8 cellular contexts compared by ENCODE assay signal in the genomic region with DNA sequence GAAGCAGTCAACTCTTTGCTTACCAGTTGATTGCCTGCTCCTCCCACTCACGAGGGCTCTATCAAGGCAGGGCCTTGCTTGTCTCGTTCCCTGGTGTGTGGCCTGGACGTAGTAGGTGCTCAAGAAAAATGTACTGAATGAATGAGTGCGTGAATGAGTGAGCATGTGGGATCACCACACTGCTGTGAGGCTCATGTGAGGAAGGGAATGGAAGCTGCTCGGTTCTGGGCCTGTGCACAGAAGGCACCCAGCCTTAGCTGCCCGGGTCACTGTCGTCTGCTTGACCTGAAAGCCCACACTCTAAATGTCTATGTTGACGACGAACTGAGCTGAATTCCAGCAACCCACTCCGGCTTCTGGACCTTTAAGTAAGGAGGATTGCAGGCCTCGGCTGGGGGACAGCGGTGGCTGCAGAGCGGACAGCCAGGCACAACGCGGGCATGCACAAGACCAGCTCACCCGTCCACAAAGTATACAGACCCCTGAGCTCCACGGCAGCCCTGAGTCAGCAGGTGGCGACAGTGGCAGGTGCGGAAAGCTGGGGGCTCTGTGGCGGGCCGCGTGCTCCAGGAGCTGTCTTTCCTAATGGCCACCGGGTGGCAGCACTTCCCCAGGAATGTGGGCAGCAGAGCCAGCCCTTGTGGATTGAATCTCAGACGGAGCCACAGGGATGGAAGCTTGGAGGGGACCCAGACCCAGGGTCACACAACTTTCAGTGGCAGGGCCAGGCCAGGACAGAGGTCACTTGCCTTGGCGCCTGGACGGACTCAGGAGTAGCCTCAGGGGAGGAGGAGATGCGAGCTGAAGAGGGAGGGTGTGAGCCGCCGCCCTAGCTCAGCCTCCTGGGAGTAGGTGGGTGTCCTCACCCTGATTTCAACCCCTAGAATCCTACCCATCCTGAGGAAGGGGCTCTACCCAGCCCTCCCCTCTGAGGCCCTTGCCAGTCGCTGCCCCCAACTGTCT. TPM values are rescaled to one million over a fixed set of nuclear protein-coding genes. Genes with fewer than 3 reads are reported as not detected.
DNase-seq lines count a peak whose midpoint lies in the region; ATAC-seq and TF ChIP-seq lines count a peak whose summit lies in the region.

No MANE protein-coding gene starts in this region.

- no peaks in the 10 kb centered on the region for H3F3A ChIP-seq in neural cell (ENCODE audit: insufficient read depth, low read length, poor library complexity, severe bottlenecking)

- no peak overlapping the region for H3K27ac Mint-ChIP-seq in stimulated activated naive CD8-positive, alpha-beta T cell treated with anti-CD3 and anti-CD28 coated beads, Interleukin-15, amount 100 ng/mL, for 72 hours

- in situ Hi-C loops in GM13976 (cut with MboI; ENCODE audit: low sequenced_read_pairs, unreplicated experiment) = loop anchor here (10.0 kb wide), 1 partner anchor 523 kb away; the partner anchor contains the start of gene DMC1

- no peak for TF ChIP-seq EP300 in neural cell (conservative IDR thresholded peaks at IDR 0.05; ENCODE audit: poor library complexity, severe bottlenecking)

- H3K4me3 Mint-ChIP-seq in stimulated activated naive CD8-positive, alpha-beta T cell treated with anti-CD3 and anti-CD28 coated beads, Interleukin-15, amount 100 ng/mL, for 72 hours = no peak overlapping the region

- H3K79me2 ChIP-seq in neural cell (replicated peaks; ENCODE audit: insufficient read depth, low read length) = no peaks in the 10 kb centered on the region

- no peak overlapping the region for H3K9ac ChIP-seq in neural cell (ENCODE audit: low read length)

- H3K4me3 ChIP-seq in MG63 (no peak overlapping the region), fibroblast of mammary gland (ENCODE audit: control insufficient read depth, low read depth, low read length) (no peak overlapping the region), neural cell (ENCODE audit: low read length) (no peak overlapping the region)

- no peaks in the 10 kb centered on the region for H3K9me2 ChIP-seq in neural cell (ENCODE audit: insufficient read depth, low read length)

- peaks cover 17% of the 10 kb centered on the region for H3K4me1 Mint-ChIP-seq in stimulated activated naive CD8-positive, alpha-beta T cell treated with anti-CD3 and anti-CD28 coated beads, Interleukin-15, amount 100 ng/mL, for 72 hours

- no peak overlapping the region for H2AFZ ChIP-seq in neural cell (ENCODE audit: low read depth, low read length)

- H3K9me3 Mint-ChIP-seq in stimulated activated naive CD8-positive, alpha-beta T cell treated with anti-CD3 and anti-CD28 coated beads, Interleukin-15, amount 100 ng/mL, for 72 hours = no peaks in the 10 kb centered on the region

- H3K27ac ChIP-seq in neural cell (ENCODE audit: low read length) = no peak overlapping the region

- no peaks in the 10 kb centered on the region for H3K27me3 Mint-ChIP-seq in stimulated activated naive CD8-positive, alpha-beta T cell treated with anti-CD3 and anti-CD28 coated beads, Interleukin-15, amount 100 ng/mL, for 72 hours

- no peaks in the 10 kb centered on the region for H4K20me1 ChIP-seq in neural cell (ENCODE audit: insufficient read depth)

- DNase-seq in GM13976 (ENCODE audit: low spot score) = peak; percentile 95
- DNase-seq in MG63 = peak; percentile 56
- peak; percentile 68 for DNase-seq in RPMI7951 (ENCODE audit: low read depth)
- peak; percentile 56 for DNase-seq in activated T-helper 1 cell treated with Interleukin-2 at 50 U/mL for 16 hours (ENCODE audit: low read depth)
- peak; percentile 63 for DNase-seq in fibroblast of mammary gland (ENCODE audit: low read depth)
- peak; percentile 77 to 81 for DNase-seq in stimulated activated naive CD8-positive, alpha-beta T cell treated with anti-CD3 and anti-CD28 coated beads, Interleukin-15, amount 100 ng/mL, for 72 hours

- peaks cover 5% of the 10 kb centered on the region; the same call in 1 of the 2 replicates for H3K27me3 ChIP-seq in MG63
- H3K27me3 ChIP-seq in neural cell (ENCODE audit: insufficient read depth, low read depth, low read length) = no peaks in the 10 kb centered on the region

- H3K4me2 ChIP-seq in neural cell (ENCODE audit: low read length) = no peak overlapping the region

- H3K9me3 ChIP-seq in MG63 (no peaks in the 10 kb centered on the region), neural cell (ENCODE audit: low read length) (no peaks in the 10 kb centered on the region)

- TF ChIP-seq CTCF in GM13976 (IDR thresholded peaks at IDR 0.05; ENCODE audit: borderline replicate concordance, control extremely low read depth, extremely low read depth, insufficient read depth, missing control alignments) (peak; percentile 83), fibroblast of mammary gland (conservative IDR thresholded peaks at IDR 0.05; ENCODE audit: control insufficient read depth, insufficient read depth, low read depth, low read length) (peak; percentile 59), neural cell (IDR thresholded peaks at IDR 0.05; ENCODE audit: poor library complexity, severe bottlenecking) (peak; percentile 99)

- peak; percentile 82 for ATAC-seq in stimulated activated naive CD8-positive, alpha-beta T cell treated with anti-CD3 and anti-CD28 coated beads, Interleukin-15, amount 100 ng/mL, for 72 hours
- no peak for ATAC-seq in GM19328 (IDR thresholded peaks at IDR 0.05; ENCODE audit: unreplicated experiment)

- H3K36me3 ChIP-seq in MG63 = no peaks in the 10 kb centered on the region
- H3K36me3 ChIP-seq in neural cell (ENCODE audit: insufficient read depth, low read length) = no peaks in the 10 kb centered on the region

- peak; percentile 99 for TF ChIP-seq RAD21 in neural cell (conservative IDR thresholded peaks at IDR 0.05)

TF ChIP-seq in neural cell, 6 proteins besides CTCF, POLR2A, EP300 and RAD21:
- TF ChIP-seq SMC3 (conservative IDR thresholded peaks at IDR 0.05; ENCODE audit: poor library complexity) (peak; percentile 98), POLR2AphosphoS5 (IDR thresholded peaks at IDR 0.05) (no peak), MXI1 (conservative IDR thresholded peaks at IDR 0.05; ENCODE audit: poor library complexity, severe bottlenecking) (peak; percentile 64)
- TF ChIP-seq, protein P1, sequence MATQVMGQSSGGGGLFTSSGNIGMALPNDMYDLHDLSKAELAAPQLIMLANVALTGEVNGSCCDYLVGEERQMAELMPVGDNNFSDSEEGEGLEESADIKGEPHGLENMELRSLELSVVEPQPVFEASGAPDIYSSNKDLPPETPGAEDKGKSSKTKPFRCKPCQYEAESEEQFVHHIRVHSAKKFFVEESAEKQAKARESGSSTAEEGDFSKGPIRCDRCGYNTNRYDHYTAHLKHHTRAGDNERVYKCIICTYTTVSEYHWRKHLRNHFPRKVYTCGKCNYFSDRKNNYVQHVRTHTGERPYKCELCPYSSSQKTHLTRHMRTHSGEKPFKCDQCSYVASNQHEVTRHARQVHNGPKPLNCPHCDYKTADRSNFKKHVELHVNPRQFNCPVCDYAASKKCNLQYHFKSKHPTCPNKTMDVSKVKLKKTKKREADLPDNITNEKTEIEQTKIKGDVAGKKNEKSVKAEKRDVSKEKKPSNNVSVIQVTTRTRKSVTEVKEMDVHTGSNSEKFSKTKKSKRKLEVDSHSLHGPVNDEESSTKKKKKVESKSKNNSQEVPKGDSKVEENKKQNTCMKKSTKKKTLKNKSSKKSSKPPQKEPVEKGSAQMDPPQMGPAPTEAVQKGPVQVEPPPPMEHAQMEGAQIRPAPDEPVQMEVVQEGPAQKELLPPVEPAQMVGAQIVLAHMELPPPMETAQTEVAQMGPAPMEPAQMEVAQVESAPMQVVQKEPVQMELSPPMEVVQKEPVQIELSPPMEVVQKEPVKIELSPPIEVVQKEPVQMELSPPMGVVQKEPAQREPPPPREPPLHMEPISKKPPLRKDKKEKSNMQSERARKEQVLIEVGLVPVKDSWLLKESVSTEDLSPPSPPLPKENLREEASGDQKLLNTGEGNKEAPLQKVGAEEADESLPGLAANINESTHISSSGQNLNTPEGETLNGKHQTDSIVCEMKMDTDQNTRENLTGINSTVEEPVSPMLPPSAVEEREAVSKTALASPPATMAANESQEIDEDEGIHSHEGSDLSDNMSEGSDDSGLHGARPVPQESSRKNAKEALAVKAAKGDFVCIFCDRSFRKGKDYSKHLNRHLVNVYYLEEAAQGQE (IDR thresholded peaks at IDR 0.05; ENCODE audit: borderline replicate concordance) = no peak

RNA-seq across cellular contexts. Expression of gene PICK1, which starts 5.0 kb away (rescaled TPM):
- 7.3 and 21.7 TPM in 2 replicates for total RNA-seq in MG63 (2014; rRNA removed; shearing (Covaris generic); ENCODE audit: low replicate concordance)
- 6.5 and 12.7 TPM in 2 replicates for total RNA-seq in RPMI7951 (2014; rRNA removed; shearing (Covaris generic))
- 101 and 115 TPM in 2 replicates for polyA plus RNA-seq in neural cell
- polyA minus RNA-seq in neural cell = 52.8 and 60.1 TPM in 2 replicates

RNA-seq across cellular contexts. Expression of gene SLC16A8, which starts 31.8 kb away (rescaled TPM):
- total RNA-seq in MG63 (2014; rRNA removed; shearing (Covaris generic); ENCODE audit: low replicate concordance) = not detected in 2 replicates
- not detected in 2 replicates for total RNA-seq in RPMI7951 (2014; rRNA removed; shearing (Covaris generic))
- polyA plus RNA-seq in neural cell = not detected in 2 replicates
- polyA minus RNA-seq in neural cell = not detected in 2 replicates

RNA-seq across cellular contexts. Expression of gene BAIAP2L2, which starts 58.3 kb away (rescaled TPM):
- 20.4 and 63.3 TPM in 2 replicates for total RNA-seq in MG63 (2014; rRNA removed; shearing (Covaris generic); ENCODE audit: low replicate concordance)
- total RNA-seq in RPMI7951 (2014; rRNA removed; shearing (Covaris generic)) = 5.0 and 9.7 TPM in 2 replicates
- polyA plus RNA-seq in neural cell = 1.2 and 2.3 TPM in 2 replicates
- 0.24 and 0.46 TPM in 2 replicates for polyA minus RNA-seq in neural cell
